In the genomic region with DNA sequence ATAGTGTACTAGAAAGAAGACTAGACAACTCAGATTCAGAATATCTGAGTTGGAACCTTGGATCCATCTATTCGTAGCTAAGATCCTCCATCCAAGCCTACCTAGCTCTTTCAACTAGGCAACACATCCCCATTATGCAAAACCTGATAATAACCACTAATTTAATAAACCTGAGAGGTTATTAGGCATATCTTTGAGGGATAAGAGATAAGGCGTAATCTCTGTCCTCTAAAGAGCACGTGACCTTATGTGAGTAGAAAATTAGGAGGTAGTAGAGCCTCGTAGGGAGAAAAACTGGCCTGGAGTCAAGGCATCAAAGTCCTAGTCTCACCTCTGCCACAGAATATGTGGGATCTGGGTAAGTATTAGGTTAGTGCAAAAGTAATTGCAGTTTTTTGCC, we compare ENCODE assay signal across 37 cellular contexts.
"Had no signal": no experiment of that assay in that cellular context is flagged by ENCODE, and none has a peak within 500 bp of the region (broad histone marks: within the 10 kb centered on the region; RNA-seq: fewer than 3 reads in every experiment).

No MANE protein-coding gene starts in this region.

- H3K4me3 ChIP-seq: adrenal gland, body of pancreas, breast epithelium had no signal

- H3K36me3 ChIP-seq: adrenal gland, brain microvascular endothelial cell, breast epithelium had no signal

- FAIRE-seq: astrocyte, colon, TTC549 had no signal

- H3K27me3 ChIP-seq: adrenal gland, body of pancreas, brain microvascular endothelial cell, breast epithelium had no signal

- DNase-seq: activated CD4-positive, alpha-beta memory T cell treated with anti-CD3 and anti-CD28 coated beads, Interleukin-2, amount 10 ng/mL, durations not matched to agents 7 days and 5 days; activated CD4-positive, alpha-beta T cell treated with anti-CD3 and anti-CD28 coated beads for 1 hour; activated CD4-positive, alpha-beta T cell treated with anti-CD3 and anti-CD28 coated beads for 36 hours; activated CD4-positive, alpha-beta T cell treated with anti-CD3 and anti-CD28 coated beads for 48 hours; activated CD4-positive, alpha-beta T cell treated with anti-CD3 and anti-CD28 coated beads, Interleukin-2, amount 10 ng/mL, durations not matched to agents 7 days and 5 days; activated CD4-positive, alpha-beta T cell treated with anti-CD3 and anti-CD28 coated beads, Interleukin-2, amount 50 U/mL, for 48 hours; activated CD4-positive, CD25-positive, alpha-beta regulatory T cell; activated CD8-positive, alpha-beta memory T cell treated with anti-CD3 and anti-CD28 coated beads for 24 hours; activated CD8-positive, alpha-beta memory T cell treated with anti-CD3 and anti-CD28 coated beads, Interleukin-2, amount 10 ng/mL, durations not matched to agents 7 days and 5 days; activated CD8-positive, alpha-beta T cell treated with anti-CD3 and anti-CD28 coated beads, Interleukin-2, amount 10 ng/mL, durations not matched to agents 7 days and 5 days; activated effector memory CD4-positive, alpha-beta T cell treated with anti-CD3 and anti-CD28 coated beads, Interleukin-2, amount 50 U/mL, for 16 hours; activated gamma-delta T cell treated with Interleukin-2 at 50 U/mL for 16 hours; activated naive CD4-positive, alpha-beta T cell; activated naive CD4-positive, alpha-beta T cell treated with anti-CD3 and anti-CD28 coated beads for 36 hours; activated naive CD4-positive, alpha-beta T cell treated with anti-CD3 and anti-CD28 coated beads, Interleukin-2, amount 50 U/mL, for 16 hours; activated naive CD8-positive, alpha-beta T cell treated with anti-CD3 and anti-CD28 coated beads for 36 hours; activated T-cell treated with anti-CD3 and anti-CD28 coated beads for 4 hours; activated T-cell treated with anti-CD3 and anti-CD28 coated beads, Interleukin-2, amount 50 U/mL, for 1 hour; activated T-cell treated with anti-CD3 and anti-CD28 coated beads, Interleukin-2, amount 50 U/mL, for 4 hours; activated T-cell treated with anti-CD3 and anti-CD28 coated beads, Interleukin-2, amount 50 U/mL, for 72 hours; adrenal gland; amniotic stem cell; aorta; body of pancreas; brain microvascular endothelial cell; central memory CD4-positive, alpha-beta T cell; T-helper 2 cell; T-helper 9 cell; WERI-Rb-1 had no signal

- H3K4me1 ChIP-seq: body of pancreas, breast epithelium had no signal

- ATAC-seq: activated CD4-positive, alpha-beta T cell treated with anti-CD3 and anti-CD28 coated beads for 36 hours; activated CD4-positive, CD25-positive, alpha-beta regulatory T cell treated with anti-CD3 and anti-CD28 coated beads, Interleukin-2, amount 50 U/mL, for 24 hours; activated CD8-positive, alpha-beta memory T cell treated with anti-CD3 and anti-CD28 coated beads, Interleukin-2, amount 10 ng/mL, durations not matched to agents 7 days and 5 days; activated CD8-positive, alpha-beta T cell treated with anti-CD3 and anti-CD28 coated beads, Interleukin-2, amount 10 ng/mL, durations not matched to agents 7 days and 5 days; activated naive CD4-positive, alpha-beta T cell treated with anti-CD3 and anti-CD28 coated beads, Interleukin-2, amount 50 U/mL, for 72 hours; activated T-cell treated with anti-CD3 and anti-CD28 coated beads, Interleukin-2, amount 50 U/mL, for 4 hours; activated T-cell treated with anti-CD3 and anti-CD28 coated beads, Interleukin-2, amount 50 U/mL, for 72 hours; activated T-helper 17 cell treated with anti-CD3 and anti-CD28 coated beads, Interleukin-2, amount 50 U/mL, for 72 hours; body of pancreas; WTC11 had no signal

- H3K9me3 ChIP-seq: adrenal gland, body of pancreas, breast epithelium had no signal

- H3K27ac ChIP-seq: adrenal gland, body of pancreas, brain microvascular endothelial cell, breast epithelium, WERI-Rb-1 had no signal
